1 cellular context compared by ENCODE assay signal in the genomic region with DNA sequence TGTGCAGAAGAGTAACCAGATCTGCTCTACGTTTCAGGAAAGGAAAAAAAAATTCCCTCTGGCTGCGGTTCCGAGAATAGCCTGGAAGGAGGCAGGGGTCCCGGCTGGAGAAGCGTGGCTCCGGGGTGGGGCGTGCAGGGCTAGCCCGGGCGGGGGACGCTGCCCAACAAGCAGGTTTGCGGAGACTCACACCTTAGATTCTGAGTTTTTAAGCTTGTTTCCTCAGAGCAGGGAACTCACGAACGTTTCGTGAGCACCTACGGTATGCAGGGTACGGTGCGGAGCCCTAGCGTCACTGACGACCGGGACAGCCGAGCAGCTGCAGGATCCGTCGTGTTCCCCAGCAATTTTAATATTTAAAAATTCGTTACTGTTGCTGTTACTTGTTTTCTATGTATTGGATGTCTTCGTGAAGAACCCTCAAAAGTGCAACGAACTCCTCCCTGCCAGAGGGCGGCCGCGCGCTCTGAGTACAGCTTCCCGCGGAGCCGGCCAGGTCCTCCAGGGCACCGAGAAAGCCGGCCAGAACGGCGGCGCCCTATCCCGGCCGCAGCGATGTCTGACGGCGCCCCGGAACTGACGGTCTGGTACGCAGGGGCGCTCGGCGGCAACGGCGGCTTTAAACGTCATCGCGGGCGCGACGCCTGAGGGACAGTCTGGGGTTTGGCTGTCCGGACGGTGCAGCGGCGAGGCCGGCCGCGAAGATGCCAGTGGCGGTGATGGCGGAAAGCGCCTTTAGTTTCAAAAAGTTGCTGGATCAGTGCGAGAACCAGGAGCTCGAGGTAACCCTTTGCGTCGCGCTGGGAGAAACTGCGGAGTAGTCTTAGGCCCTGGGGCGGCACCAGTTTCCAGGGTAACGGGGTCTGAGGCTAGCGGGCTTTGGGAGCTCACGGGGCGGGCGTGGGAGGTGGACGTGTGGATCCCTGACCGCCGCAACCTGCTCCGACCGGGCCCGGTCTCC.
TF ChIP-seq lines count a peak whose summit lies in the region.

COPS8 (plus strand) TSS at position 629 of the 961 bp plus-strand sequence; CDS start at position 705, 76 bp downstream.

TF ChIP-seq in H1, 55 proteins besides CTCF, POLR2A, EP300 and RAD21 (continues in another document):
- TF ChIP-seq USF2 (IDR thresholded peaks at IDR 0.05; ENCODE audit: low read length) (no peak), KDM1A (IDR thresholded peaks at IDR 0.05; ENCODE audit: borderline replicate concordance, low read length) (no peak), BRCA1 (IDR thresholded peaks at IDR 0.05; ENCODE audit: low read depth, low read length) (peak; percentile 30; the same call in 1 of the 2 replicates), PHF8 (conservative IDR thresholded peaks at IDR 0.05; ENCODE audit: low read depth, low read length) (peak; percentile 98), CEBPB (IDR thresholded peaks at IDR 0.05; ENCODE audit: low read depth, low read length) (no peak), SIRT6 (IDR thresholded peaks at IDR 0.05; ENCODE audit: low read length) (no peak), RFX5 (IDR thresholded peaks at IDR 0.05; ENCODE audit: borderline replicate concordance, low read depth, low read length) (no peak), CBX8 (IDR thresholded peaks at IDR 0.05; ENCODE audit: borderline replicate concordance, low read depth, low read length) (no peak), BCL11A (IDR thresholded peaks at IDR 0.05; ENCODE audit: low read depth in 2 of 2, low read length in 2 of 2) (no peak), E2F6 (IDR thresholded peaks at IDR 0.05) (peak; percentile 78), JUN (IDR thresholded peaks at IDR 0.05; ENCODE audit: low read depth, low read length) (no peak), JUND (IDR thresholded peaks at IDR 0.05; ENCODE audit: low read length) (no peak), SP4 (IDR thresholded peaks at IDR 0.05; ENCODE audit: low read length) (no peak), EGR1 (IDR thresholded peaks at IDR 0.05; ENCODE audit: borderline replicate concordance, low read depth, low read length) (0 out of 2 replicates have a peak, but pooled peaks have one; percentile 47), TCF12 (IDR thresholded peaks at IDR 0.05; ENCODE audit: low read depth, low read length) (no peak), YY1 (IDR thresholded peaks at IDR 0.05; ENCODE audit: low read depth, low read length) (peak; percentile 78), SRF (IDR thresholded peaks at IDR 0.05; ENCODE audit: low read depth, low read length) (peak; percentile 90), POLR2AphosphoS5 (IDR thresholded peaks at IDR 0.05; ENCODE audit: low read depth, low read length) (peak; percentile 95), RNF2 (IDR thresholded peaks at IDR 0.05; ENCODE audit: borderline replicate concordance, low read depth, low read length, missing control alignments, poor library complexity, severe bottlenecking) (no peak), POU5F1 (IDR thresholded peaks at IDR 0.05; ENCODE audit: low read depth, low read length) (no peak), BACH1 (IDR thresholded peaks at IDR 0.05; ENCODE audit: low read length) (no peak), GTF2F1 (IDR thresholded peaks at IDR 0.05; ENCODE audit: borderline replicate concordance, low read depth, low read length) (no peak), KDM4A (IDR thresholded peaks at IDR 0.05; ENCODE audit: low read depth, low read length, severe bottlenecking) (peak; percentile 100), RBBP5 (IDR thresholded peaks at IDR 0.05; ENCODE audit: borderline replicate concordance, low read depth, low read length) (peak; percentile 94), SUZ12 (IDR thresholded peaks at IDR 0.05; ENCODE audit: low read length) (no peak), SP2 (IDR thresholded peaks at IDR 0.05; ENCODE audit: low read length) (peak; percentile 84), HDAC2 (IDR thresholded peaks at IDR 0.05; ENCODE audit: borderline replicate concordance in 1 of 2, low read depth in 2 of 2, low read length in 2 of 2) (no peak; a peak in 1 of 4 replicates), FOSL1 (IDR thresholded peaks at IDR 0.05; ENCODE audit: insufficient read depth, low read depth, low read length) (no peak), CHD1 (IDR thresholded peaks at IDR 0.05; ENCODE audit: low read depth, low read length) (no peak), TAF1 (IDR thresholded peaks at IDR 0.05; ENCODE audit: low read depth, low read length) (peak; percentile 94), NRF1 (IDR thresholded peaks at IDR 0.05; ENCODE audit: low read depth, low read length) (no peak), EZH2 (IDR thresholded peaks at IDR 0.05; ENCODE audit: low read depth, low read length, severe bottlenecking) (no peak), ATF3 (IDR thresholded peaks at IDR 0.05; ENCODE audit: insufficient read depth, low read depth, low read length) (peak; percentile 95), CBX5 (IDR thresholded peaks at IDR 0.05; ENCODE audit: low read depth, low read length) (no peak), CTBP2 (IDR thresholded peaks at IDR 0.05; ENCODE audit: borderline replicate concordance, insufficient read depth, insufficient read length, low read length) (no peak), ZNF274 (IDR thresholded peaks at IDR 0.05; ENCODE audit: borderline replicate concordance, extremely low read depth, low read length) (no peak), ASH2L (IDR thresholded peaks at IDR 0.05; ENCODE audit: low read length) (peak; percentile 93), RXRA (IDR thresholded peaks at IDR 0.05; ENCODE audit: insufficient read depth, low read depth, low read length) (no peak), GABPA (IDR thresholded peaks at IDR 0.05; ENCODE audit: borderline replicate concordance, insufficient read depth, low read length) (peak; percentile 83; the same call in 1 of the 2 replicates), HDAC6 (IDR thresholded peaks at IDR 0.05; ENCODE audit: low read depth, low read length) (no peak), TAF7 (optimal IDR thresholded peaks at IDR 0.05; ENCODE audit: borderline replicate concordance, low read depth, low read length) (peak; percentile 91), CHD2 (IDR thresholded peaks at IDR 0.05; ENCODE audit: low read length) (no peak), TEAD4 (IDR thresholded peaks at IDR 0.05; ENCODE audit: low read depth, low read length) (no peak), SAP30 (IDR thresholded peaks at IDR 0.05; ENCODE audit: insufficient read depth, insufficient replicate concordance, low read length) (no peak), MAFK (IDR thresholded peaks at IDR 0.05; ENCODE audit: low read depth, low read length) (no peak), SIX5 (IDR thresholded peaks at IDR 0.05; ENCODE audit: low read depth, low read length) (peak; percentile 2; the same call in 1 of the 2 replicates), SIN3A (conservative IDR thresholded peaks at IDR 0.05 in 1 of 2, IDR thresholded peaks at IDR 0.05 in 1 of 2; ENCODE audit: low read depth in 1 of 2, low read length in 2 of 2) (peak; percentile 9 to 88; a peak in 1 of 4 replicates), CREB1 (IDR thresholded peaks at IDR 0.05) (peak; percentile 100), KDM5A (IDR thresholded peaks at IDR 0.05; ENCODE audit: low read length) (peak; percentile 91), NANOG (IDR thresholded peaks at IDR 0.05; ENCODE audit: insufficient read depth, low read depth, low read length, poor library complexity, severe bottlenecking) (peak; percentile 13), SP1 (IDR thresholded peaks at IDR 0.05; ENCODE audit: low read depth, low read length) (0 out of 2 replicates have a peak, but pooled peaks have one; percentile 28)
- TF ChIP-seq, protein P1, sequence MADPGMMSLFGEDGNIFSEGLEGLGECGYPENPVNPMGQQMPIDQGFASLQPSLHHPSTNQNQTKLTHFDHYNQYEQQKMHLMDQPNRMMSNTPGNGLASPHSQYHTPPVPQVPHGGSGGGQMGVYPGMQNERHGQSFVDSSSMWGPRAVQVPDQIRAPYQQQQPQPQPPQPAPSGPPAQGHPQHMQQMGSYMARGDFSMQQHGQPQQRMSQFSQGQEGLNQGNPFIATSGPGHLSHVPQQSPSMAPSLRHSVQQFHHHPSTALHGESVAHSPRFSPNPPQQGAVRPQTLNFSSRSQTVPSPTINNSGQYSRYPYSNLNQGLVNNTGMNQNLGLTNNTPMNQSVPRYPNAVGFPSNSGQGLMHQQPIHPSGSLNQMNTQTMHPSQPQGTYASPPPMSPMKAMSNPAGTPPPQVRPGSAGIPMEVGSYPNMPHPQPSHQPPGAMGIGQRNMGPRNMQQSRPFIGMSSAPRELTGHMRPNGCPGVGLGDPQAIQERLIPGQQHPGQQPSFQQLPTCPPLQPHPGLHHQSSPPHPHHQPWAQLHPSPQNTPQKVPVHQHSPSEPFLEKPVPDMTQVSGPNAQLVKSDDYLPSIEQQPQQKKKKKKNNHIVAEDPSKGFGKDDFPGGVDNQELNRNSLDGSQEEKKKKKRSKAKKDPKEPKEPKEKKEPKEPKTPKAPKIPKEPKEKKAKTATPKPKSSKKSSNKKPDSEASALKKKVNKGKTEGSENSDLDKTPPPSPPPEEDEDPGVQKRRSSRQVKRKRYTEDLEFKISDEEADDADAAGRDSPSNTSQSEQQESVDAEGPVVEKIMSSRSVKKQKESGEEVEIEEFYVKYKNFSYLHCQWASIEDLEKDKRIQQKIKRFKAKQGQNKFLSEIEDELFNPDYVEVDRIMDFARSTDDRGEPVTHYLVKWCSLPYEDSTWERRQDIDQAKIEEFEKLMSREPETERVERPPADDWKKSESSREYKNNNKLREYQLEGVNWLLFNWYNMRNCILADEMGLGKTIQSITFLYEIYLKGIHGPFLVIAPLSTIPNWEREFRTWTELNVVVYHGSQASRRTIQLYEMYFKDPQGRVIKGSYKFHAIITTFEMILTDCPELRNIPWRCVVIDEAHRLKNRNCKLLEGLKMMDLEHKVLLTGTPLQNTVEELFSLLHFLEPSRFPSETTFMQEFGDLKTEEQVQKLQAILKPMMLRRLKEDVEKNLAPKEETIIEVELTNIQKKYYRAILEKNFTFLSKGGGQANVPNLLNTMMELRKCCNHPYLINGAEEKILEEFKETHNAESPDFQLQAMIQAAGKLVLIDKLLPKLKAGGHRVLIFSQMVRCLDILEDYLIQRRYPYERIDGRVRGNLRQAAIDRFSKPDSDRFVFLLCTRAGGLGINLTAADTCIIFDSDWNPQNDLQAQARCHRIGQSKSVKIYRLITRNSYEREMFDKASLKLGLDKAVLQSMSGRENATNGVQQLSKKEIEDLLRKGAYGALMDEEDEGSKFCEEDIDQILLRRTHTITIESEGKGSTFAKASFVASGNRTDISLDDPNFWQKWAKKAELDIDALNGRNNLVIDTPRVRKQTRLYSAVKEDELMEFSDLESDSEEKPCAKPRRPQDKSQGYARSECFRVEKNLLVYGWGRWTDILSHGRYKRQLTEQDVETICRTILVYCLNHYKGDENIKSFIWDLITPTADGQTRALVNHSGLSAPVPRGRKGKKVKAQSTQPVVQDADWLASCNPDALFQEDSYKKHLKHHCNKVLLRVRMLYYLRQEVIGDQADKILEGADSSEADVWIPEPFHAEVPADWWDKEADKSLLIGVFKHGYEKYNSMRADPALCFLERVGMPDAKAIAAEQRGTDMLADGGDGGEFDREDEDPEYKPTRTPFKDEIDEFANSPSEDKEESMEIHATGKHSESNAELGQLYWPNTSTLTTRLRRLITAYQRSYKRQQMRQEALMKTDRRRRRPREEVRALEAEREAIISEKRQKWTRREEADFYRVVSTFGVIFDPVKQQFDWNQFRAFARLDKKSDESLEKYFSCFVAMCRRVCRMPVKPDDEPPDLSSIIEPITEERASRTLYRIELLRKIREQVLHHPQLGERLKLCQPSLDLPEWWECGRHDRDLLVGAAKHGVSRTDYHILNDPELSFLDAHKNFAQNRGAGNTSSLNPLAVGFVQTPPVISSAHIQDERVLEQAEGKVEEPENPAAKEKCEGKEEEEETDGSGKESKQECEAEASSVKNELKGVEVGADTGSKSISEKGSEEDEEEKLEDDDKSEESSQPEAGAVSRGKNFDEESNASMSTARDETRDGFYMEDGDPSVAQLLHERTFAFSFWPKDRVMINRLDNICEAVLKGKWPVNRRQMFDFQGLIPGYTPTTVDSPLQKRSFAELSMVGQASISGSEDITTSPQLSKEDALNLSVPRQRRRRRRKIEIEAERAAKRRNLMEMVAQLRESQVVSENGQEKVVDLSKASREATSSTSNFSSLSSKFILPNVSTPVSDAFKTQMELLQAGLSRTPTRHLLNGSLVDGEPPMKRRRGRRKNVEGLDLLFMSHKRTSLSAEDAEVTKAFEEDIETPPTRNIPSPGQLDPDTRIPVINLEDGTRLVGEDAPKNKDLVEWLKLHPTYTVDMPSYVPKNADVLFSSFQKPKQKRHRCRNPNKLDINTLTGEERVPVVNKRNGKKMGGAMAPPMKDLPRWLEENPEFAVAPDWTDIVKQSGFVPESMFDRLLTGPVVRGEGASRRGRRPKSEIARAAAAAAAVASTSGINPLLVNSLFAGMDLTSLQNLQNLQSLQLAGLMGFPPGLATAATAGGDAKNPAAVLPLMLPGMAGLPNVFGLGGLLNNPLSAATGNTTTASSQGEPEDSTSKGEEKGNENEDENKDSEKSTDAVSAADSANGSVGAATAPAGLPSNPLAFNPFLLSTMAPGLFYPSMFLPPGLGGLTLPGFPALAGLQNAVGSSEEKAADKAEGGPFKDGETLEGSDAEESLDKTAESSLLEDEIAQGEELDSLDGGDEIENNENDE (IDR thresholded peaks at IDR 0.05; ENCODE audit: insufficient replicate concordance, low read length) = no peak
- TF ChIP-seq, protein P2, sequence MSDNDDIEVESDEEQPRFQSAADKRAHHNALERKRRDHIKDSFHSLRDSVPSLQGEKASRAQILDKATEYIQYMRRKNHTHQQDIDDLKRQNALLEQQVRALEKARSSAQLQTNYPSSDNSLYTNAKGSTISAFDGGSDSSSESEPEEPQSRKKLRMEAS (IDR thresholded peaks at IDR 0.05) = no peak
